8 cellular contexts compared by ENCODE assay signal in the genomic region with DNA sequence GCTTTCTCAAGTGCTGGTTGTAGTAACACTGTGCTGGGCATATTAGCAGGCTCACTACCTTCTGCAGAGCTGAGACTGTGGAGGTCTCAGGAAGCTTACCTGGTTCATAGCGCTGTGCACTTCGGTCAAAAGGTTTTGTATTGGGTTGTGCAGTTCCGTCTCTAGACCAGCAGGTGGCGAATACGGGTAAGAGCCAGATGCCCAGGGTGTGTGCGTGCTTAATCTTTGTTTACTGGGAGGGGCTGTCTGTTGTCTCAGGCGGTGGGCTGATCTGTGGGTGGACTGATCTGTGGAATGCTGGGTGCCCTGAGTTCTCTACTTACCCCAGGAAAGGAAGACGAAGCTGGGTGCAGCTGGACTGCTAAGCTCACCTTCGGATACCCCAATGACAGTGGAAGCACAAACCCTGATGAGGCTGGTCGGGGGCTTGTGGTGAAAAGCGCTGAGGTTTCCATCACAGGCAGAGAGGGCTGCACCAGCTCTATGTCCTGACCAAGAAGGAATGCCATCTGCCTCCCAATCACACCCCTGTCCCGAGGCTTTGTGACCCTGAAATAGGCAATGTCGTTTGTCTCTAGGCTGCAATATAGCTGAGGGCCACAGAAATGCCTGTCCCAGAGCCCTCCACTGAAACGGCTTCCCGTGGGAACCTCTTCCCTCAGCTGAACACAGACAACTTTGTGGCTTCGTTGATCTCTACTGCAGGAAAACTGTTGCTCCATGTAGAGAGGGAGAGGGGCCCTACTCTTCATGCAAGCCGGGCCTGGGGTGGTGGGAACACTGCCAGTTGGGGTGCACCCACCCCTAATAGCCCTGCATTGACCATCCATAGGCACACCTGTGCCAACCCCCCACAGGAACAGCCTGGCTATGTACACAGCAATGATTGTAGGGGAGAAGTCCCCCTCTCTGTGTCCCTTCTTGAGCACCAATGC. TPM values are rescaled to one million over a fixed set of nuclear protein-coding genes. Genes with fewer than 3 reads are reported as not detected.
DNase-seq lines count a peak whose midpoint lies in the region; ATAC-seq and TF ChIP-seq lines count a peak whose summit lies in the region.

No MANE protein-coding gene starts in this region.

- CTCF ChIA-PET in RWPE1 (lab: Yijun Ruan, JAX), result interaction anchor here (0.5 to 1.8 kb wide), 21 partner anchors 10 to 1341 kb away, joined by 3 to 8 read pairs (median 4); partner anchors contain the start of gene CDK15

- POLR2A ChIA-PET in RWPE1 (lab: Yijun Ruan, JAX; ENCODE audit: low non-redundant PET), result no interaction called here

- TF ChIP-seq CTCF in RWPE1 (conservative IDR thresholded peaks at IDR 0.05; ENCODE audit: low read depth), result peak; percentile 89

- DNase-seq in DMS 273 (lab: John Stamatoyannopoulos, UW; ENCODE audit: unreplicated experiment) (peak; percentile 92), M059J (ENCODE audit: low read depth) (peak; percentile 59), RWPE1 (ENCODE audit: low spot score) (peak; percentile 67), foreskin melanocyte (peak; percentile 63), nucleus accumbens (lab: John Stamatoyannopoulos, UW) (peak in 45 of 56 donors; percentile 2 to 64 (median 27)), substantia nigra (lab: John Stamatoyannopoulos, UW) (peak in 36 of 49 donors; percentile 2 to 64 (median 26))
- DNase-seq in activated effector memory CD4-positive, alpha-beta T cell treated with Interleukin-2 at 50 U/mL for 16 hours, result peak; percentile 51

- ATAC-seq in GM21528 (IDR thresholded peaks at IDR 0.05; ENCODE audit: low FRiP score, unreplicated experiment), result peak; percentile 88

- no peak overlapping the region for H3K27ac ChIP-seq in RWPE1
- no peak overlapping the region for H3K27ac ChIP-seq in substantia nigra (ENCODE audit: low read depth, low read length, poor library complexity, severe bottlenecking)

RNA-seq across cellular contexts. Expression of gene FAM117B, which starts 45.9 kb away (rescaled TPM):
- total RNA-seq in M059J (2014; rRNA removed; shearing (Covaris generic)), result 1.3 and 4.7 TPM in 2 replicates

Comparison
In these comparisons a context has a peak if more than half of its experiments do, and no peak if none do; other contexts are left out.
1. DNase-seq: peak in every context shown above with its lines; median percentile 92 in DMS 273; 67 in RWPE1; 63 in foreskin melanocyte; 59 in M059J; 51 in activated effector memory CD4-positive, alpha-beta T cell treated with Interleukin-2 at 50 U/mL for 16 hours; 27 in nucleus accumbens; 26 in substantia nigra.